ENCODE assay signal across 2 cellular contexts in the genomic region with DNA sequence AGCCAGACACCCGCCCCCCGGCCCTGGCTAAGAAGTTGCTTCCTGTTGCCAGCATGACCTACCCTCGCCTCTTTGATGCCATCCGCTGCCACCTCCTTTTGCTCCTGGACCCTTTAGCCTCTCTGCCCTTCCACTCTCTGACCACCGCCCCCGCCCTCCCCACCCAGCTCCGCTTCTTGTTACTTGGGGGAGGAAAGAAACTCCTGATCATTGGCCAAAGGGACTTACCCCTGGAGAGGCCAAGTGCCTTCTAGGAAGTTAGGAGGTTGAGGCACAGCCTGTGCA.
TF ChIP-seq lines count a peak whose summit lies in the region.

PRR33 (minus strand) TSS at position 65 of the 285 bp plus-strand sequence. CDS start 1,311 bp downstream, outside the sequence.

TF ChIP-seq in SK-N-SH, 30 proteins besides CTCF, POLR2A, EP300 and RAD21 (continued from another document):
- TF ChIP-seq REST (IDR thresholded peaks at IDR 0.05; ENCODE audit: low read depth, low read length) (no peak), SIN3A (IDR thresholded peaks at IDR 0.05; ENCODE audit: borderline replicate concordance, low read depth, low read length) (no peak), TCF12 (IDR thresholded peaks at IDR 0.05) (no peak), FOXM1 (IDR thresholded peaks at IDR 0.05; ENCODE audit: low read depth) (no peak), RXRA (IDR thresholded peaks at IDR 0.05; ENCODE audit: borderline replicate concordance, low read depth) (no peak), FOXJ3 (CRISPR knock-in tag; IDR thresholded peaks at IDR 0.05) (no peak), POLR2AphosphoS5 (IDR thresholded peaks at IDR 0.05; ENCODE audit: low read depth, low read length) (no peak)
- TF ChIP-seq, protein P1, sequence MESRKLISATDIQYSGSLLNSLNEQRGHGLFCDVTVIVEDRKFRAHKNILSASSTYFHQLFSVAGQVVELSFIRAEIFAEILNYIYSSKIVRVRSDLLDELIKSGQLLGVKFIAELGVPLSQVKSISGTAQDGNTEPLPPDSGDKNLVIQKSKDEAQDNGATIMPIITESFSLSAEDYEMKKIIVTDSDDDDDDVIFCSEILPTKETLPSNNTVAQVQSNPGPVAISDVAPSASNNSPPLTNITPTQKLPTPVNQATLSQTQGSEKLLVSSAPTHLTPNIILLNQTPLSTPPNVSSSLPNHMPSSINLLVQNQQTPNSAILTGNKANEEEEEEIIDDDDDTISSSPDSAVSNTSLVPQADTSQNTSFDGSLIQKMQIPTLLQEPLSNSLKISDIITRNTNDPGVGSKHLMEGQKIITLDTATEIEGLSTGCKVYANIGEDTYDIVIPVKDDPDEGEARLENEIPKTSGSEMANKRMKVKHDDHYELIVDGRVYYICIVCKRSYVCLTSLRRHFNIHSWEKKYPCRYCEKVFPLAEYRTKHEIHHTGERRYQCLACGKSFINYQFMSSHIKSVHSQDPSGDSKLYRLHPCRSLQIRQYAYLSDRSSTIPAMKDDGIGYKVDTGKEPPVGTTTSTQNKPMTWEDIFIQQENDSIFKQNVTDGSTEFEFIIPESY (IDR thresholded peaks at IDR 0.05; ENCODE audit: borderline replicate concordance, low read depth), result no peak

TF ChIP-seq in SK-N-SH treated with all-trans-retinoic acid at 6 μM for 48 hours, 23 proteins besides CTCF, POLR2A, EP300 and RAD21 (continued from another document):
- TF ChIP-seq POU6F1 (CRISPR knock-in tag; IDR thresholded peaks at IDR 0.05; ENCODE audit: borderline replicate concordance, low read depth) (no peak), ISL1 (CRISPR knock-in tag; IDR thresholded peaks at IDR 0.05) (no peak), SNAI2 (CRISPR knock-in tag; IDR thresholded peaks at IDR 0.05) (no peak), TSHZ2 (CRISPR knock-in tag; IDR thresholded peaks at IDR 0.05) (no peak), ZFP3 (CRISPR knock-in tag; IDR thresholded peaks at IDR 0.05) (no peak), ZNF70 (CRISPR knock-in tag; IDR thresholded peaks at IDR 0.05) (no peak)
- TF ChIP-seq, protein P2, sequence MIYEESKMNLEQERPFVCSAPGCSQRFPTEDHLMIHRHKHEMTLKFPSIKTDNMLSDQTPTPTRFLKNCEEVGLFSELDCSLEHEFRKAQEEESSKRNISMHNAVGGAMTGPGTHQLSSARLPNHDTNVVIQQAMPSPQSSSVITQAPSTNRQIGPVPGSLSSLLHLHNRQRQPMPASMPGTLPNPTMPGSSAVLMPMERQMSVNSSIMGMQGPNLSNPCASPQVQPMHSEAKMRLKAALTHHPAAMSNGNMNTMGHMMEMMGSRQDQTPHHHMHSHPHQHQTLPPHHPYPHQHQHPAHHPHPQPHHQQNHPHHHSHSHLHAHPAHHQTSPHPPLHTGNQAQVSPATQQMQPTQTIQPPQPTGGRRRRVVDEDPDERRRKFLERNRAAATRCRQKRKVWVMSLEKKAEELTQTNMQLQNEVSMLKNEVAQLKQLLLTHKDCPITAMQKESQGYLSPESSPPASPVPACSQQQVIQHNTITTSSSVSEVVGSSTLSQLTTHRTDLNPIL (CRISPR knock-in tag; IDR thresholded peaks at IDR 0.05; ENCODE audit: low read depth), result no peak
